ENCODE assay signal across 1 cellular context in the genomic region with DNA sequence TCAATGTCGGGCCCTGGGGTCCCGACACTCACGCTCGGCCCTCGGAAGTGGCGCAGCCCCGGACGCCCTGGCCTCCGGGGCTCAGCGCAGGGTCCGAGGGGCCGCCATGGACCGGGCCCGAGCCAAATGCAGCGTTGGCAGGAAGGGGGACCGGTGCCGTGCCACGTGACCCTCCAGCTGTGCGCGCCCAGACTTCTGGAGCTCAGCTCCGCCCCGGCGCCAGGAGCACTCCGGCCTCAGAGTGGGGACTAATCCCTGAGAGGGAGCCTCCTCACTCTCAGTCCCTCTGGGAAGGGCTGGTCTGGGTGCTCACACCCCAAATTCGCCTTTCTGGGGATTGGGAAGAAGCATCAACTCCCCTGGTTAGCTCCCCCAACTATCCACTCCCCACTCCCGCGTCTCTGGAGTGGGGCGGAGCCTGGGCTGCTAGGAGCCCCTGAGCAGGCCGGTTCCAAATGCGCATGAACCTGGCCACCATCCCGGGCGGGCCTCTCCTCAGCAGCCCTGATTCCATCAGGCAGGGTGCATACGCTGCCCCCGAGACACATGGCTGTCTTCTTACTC.
TF ChIP-seq lines count a peak whose summit lies in the region.

A gene with protein sequence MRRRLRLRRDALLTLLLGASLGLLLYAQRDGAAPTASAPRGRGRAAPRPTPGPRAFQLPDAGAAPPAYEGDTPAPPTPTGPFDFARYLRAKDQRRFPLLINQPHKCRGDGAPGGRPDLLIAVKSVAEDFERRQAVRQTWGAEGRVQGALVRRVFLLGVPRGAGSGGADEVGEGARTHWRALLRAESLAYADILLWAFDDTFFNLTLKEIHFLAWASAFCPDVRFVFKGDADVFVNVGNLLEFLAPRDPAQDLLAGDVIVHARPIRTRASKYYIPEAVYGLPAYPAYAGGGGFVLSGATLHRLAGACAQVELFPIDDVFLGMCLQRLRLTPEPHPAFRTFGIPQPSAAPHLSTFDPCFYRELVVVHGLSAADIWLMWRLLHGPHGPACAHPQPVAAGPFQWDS (minus strand): TSS at position 166 of the 564 bp plus-strand sequence. CDS start 513 bp downstream, outside the sequence.

TF ChIP-seq in HepG2, 621 proteins besides CTCF, POLR2A, EP300 and RAD21 (continued from another document and continues in another):
- TF ChIP-seq ZNF772 (CRISPR knock-in tag; IDR thresholded peaks at IDR 0.05) = peak; percentile 55; the same call in 1 of the 2 replicates
- TF ChIP-seq ZNF44 (CRISPR knock-in tag; IDR thresholded peaks at IDR 0.05) = 0 out of 2 replicates have a peak, but pooled peaks have one; percentile 51
- TF ChIP-seq IRX3 (CRISPR knock-in tag; IDR thresholded peaks at IDR 0.05; ENCODE audit: borderline replicate concordance, low read depth) = no peak
- TF ChIP-seq, protein P1, sequence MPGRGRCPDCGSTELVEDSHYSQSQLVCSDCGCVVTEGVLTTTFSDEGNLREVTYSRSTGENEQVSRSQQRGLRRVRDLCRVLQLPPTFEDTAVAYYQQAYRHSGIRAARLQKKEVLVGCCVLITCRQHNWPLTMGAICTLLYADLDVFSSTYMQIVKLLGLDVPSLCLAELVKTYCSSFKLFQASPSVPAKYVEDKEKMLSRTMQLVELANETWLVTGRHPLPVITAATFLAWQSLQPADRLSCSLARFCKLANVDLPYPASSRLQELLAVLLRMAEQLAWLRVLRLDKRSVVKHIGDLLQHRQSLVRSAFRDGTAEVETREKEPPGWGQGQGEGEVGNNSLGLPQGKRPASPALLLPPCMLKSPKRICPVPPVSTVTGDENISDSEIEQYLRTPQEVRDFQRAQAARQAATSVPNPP (CRISPR knock-in tag; IDR thresholded peaks at IDR 0.05) = 0 out of 2 replicates have a peak, but pooled peaks have one; percentile 20
- TF ChIP-seq ZNF746 (CRISPR knock-in tag; IDR thresholded peaks at IDR 0.05) = no peak
- TF ChIP-seq ZNF713 (CRISPR knock-in tag; IDR thresholded peaks at IDR 0.05) = 0 out of 2 replicates have a peak, but pooled peaks have one; percentile 50
- TF ChIP-seq ZNF546 (CRISPR knock-in tag; conservative IDR thresholded peaks at IDR 0.05) = peak; percentile 80; the same call in 1 of the 2 replicates
- TF ChIP-seq ZC3H13 (CRISPR knock-in tag; IDR thresholded peaks at IDR 0.05) = peak; percentile 98
- TF ChIP-seq U2AF2 (IDR thresholded peaks at IDR 0.05; ENCODE audit: low read depth, low read length) = no peak
- TF ChIP-seq FOXM1 (CRISPR knock-in tag; IDR thresholded peaks at IDR 0.05) = 0 out of 2 replicates have a peak, but pooled peaks have one; percentile 49
- TF ChIP-seq ZNF343 (CRISPR knock-in tag; IDR thresholded peaks at IDR 0.05) = no peak
- TF ChIP-seq, protein P2, sequence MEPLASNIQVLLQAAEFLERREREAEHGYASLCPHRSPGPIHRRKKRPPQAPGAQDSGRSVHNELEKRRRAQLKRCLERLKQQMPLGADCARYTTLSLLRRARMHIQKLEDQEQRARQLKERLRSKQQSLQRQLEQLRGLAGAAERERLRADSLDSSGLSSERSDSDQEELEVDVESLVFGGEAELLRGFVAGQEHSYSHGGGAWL (CRISPR knock-in tag; IDR thresholded peaks at IDR 0.05) = 0 out of 2 replicates have a peak, but pooled peaks have one; percentile 41
- TF ChIP-seq, protein P3, sequence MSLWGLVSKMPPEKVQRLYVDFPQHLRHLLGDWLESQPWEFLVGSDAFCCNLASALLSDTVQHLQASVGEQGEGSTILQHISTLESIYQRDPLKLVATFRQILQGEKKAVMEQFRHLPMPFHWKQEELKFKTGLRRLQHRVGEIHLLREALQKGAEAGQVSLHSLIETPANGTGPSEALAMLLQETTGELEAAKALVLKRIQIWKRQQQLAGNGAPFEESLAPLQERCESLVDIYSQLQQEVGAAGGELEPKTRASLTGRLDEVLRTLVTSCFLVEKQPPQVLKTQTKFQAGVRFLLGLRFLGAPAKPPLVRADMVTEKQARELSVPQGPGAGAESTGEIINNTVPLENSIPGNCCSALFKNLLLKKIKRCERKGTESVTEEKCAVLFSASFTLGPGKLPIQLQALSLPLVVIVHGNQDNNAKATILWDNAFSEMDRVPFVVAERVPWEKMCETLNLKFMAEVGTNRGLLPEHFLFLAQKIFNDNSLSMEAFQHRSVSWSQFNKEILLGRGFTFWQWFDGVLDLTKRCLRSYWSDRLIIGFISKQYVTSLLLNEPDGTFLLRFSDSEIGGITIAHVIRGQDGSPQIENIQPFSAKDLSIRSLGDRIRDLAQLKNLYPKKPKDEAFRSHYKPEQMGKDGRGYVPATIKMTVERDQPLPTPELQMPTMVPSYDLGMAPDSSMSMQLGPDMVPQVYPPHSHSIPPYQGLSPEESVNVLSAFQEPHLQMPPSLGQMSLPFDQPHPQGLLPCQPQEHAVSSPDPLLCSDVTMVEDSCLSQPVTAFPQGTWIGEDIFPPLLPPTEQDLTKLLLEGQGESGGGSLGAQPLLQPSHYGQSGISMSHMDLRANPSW (CRISPR knock-in tag; IDR thresholded peaks at IDR 0.05; ENCODE audit: borderline replicate concordance) = 0 out of 2 replicates have a peak, but pooled peaks have one; percentile 57
- TF ChIP-seq, protein P4, sequence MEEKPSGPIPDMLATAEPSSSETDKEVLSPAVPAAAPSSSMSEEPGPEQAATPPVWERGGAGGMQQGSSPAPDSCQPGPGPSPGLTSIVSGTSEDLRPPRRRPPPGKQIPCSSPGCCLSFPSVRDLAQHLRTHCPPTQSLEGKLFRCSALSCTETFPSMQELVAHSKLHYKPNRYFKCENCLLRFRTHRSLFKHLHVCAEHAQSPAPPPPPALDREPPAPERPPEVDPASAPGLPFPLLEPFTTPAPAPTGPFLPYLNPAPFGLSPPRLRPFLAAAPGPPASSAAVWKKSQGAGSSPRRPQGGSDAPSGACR (CRISPR knock-in tag; IDR thresholded peaks at IDR 0.05) = 0 out of 2 replicates have a peak, but pooled peaks have one; percentile 31
- TF ChIP-seq TEAD3 (CRISPR knock-in tag; optimal IDR thresholded peaks at IDR 0.05; ENCODE audit: borderline replicate concordance) = peak; percentile 8
- TF ChIP-seq, protein P5, sequence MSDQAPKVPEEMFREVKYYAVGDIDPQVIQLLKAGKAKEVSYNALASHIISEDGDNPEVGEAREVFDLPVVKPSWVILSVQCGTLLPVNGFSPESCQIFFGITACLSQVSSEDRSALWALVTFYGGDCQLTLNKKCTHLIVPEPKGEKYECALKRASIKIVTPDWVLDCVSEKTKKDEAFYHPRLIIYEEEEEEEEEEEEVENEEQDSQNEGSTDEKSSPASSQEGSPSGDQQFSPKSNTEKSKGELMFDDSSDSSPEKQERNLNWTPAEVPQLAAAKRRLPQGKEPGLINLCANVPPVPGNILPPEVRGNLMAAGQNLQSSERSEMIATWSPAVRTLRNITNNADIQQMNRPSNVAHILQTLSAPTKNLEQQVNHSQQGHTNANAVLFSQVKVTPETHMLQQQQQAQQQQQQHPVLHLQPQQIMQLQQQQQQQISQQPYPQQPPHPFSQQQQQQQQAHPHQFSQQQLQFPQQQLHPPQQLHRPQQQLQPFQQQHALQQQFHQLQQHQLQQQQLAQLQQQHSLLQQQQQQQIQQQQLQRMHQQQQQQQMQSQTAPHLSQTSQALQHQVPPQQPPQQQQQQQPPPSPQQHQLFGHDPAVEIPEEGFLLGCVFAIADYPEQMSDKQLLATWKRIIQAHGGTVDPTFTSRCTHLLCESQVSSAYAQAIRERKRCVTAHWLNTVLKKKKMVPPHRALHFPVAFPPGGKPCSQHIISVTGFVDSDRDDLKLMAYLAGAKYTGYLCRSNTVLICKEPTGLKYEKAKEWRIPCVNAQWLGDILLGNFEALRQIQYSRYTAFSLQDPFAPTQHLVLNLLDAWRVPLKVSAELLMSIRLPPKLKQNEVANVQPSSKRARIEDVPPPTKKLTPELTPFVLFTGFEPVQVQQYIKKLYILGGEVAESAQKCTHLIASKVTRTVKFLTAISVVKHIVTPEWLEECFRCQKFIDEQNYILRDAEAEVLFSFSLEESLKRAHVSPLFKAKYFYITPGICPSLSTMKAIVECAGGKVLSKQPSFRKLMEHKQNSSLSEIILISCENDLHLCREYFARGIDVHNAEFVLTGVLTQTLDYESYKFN (CRISPR knock-in tag; conservative IDR thresholded peaks at IDR 0.05) = peak; percentile 45
- peak; percentile 67 for TF ChIP-seq RXRA (CRISPR knock-in tag; IDR thresholded peaks at IDR 0.05)
- TF ChIP-seq SAP130 (CRISPR knock-in tag; IDR thresholded peaks at IDR 0.05; ENCODE audit: low read depth) = peak; percentile 81
- 0 out of 2 replicates have a peak, but pooled peaks have one; percentile 68 for TF ChIP-seq ZBTB42 (CRISPR knock-in tag; IDR thresholded peaks at IDR 0.05)
- TF ChIP-seq, protein P6, sequence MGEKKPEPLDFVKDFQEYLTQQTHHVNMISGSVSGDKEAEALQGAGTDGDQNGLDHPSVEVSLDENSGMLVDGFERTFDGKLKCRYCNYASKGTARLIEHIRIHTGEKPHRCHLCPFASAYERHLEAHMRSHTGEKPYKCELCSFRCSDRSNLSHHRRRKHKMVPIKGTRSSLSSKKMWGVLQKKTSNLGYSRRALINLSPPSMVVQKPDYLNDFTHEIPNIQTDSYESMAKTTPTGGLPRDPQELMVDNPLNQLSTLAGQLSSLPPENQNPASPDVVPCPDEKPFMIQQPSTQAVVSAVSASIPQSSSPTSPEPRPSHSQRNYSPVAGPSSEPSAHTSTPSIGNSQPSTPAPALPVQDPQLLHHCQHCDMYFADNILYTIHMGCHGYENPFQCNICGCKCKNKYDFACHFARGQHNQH (CRISPR knock-in tag; IDR thresholded peaks at IDR 0.05) = peak; percentile 75; the same call in 1 of the 2 replicates
- peak; percentile 5; the same call in 1 of the 2 replicates for TF ChIP-seq ZNF331 (CRISPR knock-in tag; IDR thresholded peaks at IDR 0.05)
- no peak for TF ChIP-seq PHB2 (IDR thresholded peaks at IDR 0.05; ENCODE audit: partially characterized antibody)
- TF ChIP-seq GLI4 (CRISPR knock-in tag; IDR thresholded peaks at IDR 0.05; ENCODE audit: borderline replicate concordance) = peak; percentile 79; the same call in 1 of the 2 replicates
- peak; percentile 16; the same call in 1 of the 2 replicates for TF ChIP-seq PHF20 (CRISPR knock-in tag; IDR thresholded peaks at IDR 0.05)
- peak; percentile 95; the same call in 1 of the 2 replicates for TF ChIP-seq ZNF572 (CRISPR knock-in tag; IDR thresholded peaks at IDR 0.05)
- no peak for TF ChIP-seq MAFF (IDR thresholded peaks at IDR 0.05; ENCODE audit: low read depth, low read length)
- peak; percentile 72 for TF ChIP-seq AGO2 (optimal IDR thresholded peaks at IDR 0.05; ENCODE audit: low read depth, low read length)
- TF ChIP-seq ZFY (CRISPR knock-in tag; IDR thresholded peaks at IDR 0.05) = peak; percentile 80
- TF ChIP-seq, protein P7, sequence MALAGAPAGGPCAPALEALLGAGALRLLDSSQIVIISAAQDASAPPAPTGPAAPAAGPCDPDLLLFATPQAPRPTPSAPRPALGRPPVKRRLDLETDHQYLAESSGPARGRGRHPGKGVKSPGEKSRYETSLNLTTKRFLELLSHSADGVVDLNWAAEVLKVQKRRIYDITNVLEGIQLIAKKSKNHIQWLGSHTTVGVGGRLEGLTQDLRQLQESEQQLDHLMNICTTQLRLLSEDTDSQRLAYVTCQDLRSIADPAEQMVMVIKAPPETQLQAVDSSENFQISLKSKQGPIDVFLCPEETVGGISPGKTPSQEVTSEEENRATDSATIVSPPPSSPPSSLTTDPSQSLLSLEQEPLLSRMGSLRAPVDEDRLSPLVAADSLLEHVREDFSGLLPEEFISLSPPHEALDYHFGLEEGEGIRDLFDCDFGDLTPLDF (CRISPR knock-in tag; IDR thresholded peaks at IDR 0.05) = peak; percentile 74
- peak; percentile 7; the same call in 1 of the 2 replicates for TF ChIP-seq EED (CRISPR knock-in tag; IDR thresholded peaks at IDR 0.05)
- TF ChIP-seq, protein P8, sequence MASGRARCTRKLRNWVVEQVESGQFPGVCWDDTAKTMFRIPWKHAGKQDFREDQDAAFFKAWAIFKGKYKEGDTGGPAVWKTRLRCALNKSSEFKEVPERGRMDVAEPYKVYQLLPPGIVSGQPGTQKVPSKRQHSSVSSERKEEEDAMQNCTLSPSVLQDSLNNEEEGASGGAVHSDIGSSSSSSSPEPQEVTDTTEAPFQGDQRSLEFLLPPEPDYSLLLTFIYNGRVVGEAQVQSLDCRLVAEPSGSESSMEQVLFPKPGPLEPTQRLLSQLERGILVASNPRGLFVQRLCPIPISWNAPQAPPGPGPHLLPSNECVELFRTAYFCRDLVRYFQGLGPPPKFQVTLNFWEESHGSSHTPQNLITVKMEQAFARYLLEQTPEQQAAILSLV (CRISPR knock-in tag; IDR thresholded peaks at IDR 0.05; ENCODE audit: borderline replicate concordance) = peak; percentile 67; the same call in 1 of the 2 replicates
- TF ChIP-seq STAG1 (CRISPR knock-in tag; IDR thresholded peaks at IDR 0.05) = peak; percentile 3; the same call in 1 of the 2 replicates
- TF ChIP-seq CAMTA2 (CRISPR knock-in tag; IDR thresholded peaks at IDR 0.05; ENCODE audit: borderline replicate concordance) = peak; percentile 56; the same call in 1 of the 2 replicates
- 0 out of 2 replicates have a peak, but pooled peaks have one; percentile 6 for TF ChIP-seq HIVEP1 (CRISPR knock-in tag; IDR thresholded peaks at IDR 0.05)
- peak; percentile 73; the same call in 1 of the 2 replicates for TF ChIP-seq ZNF879 (CRISPR knock-in tag; IDR thresholded peaks at IDR 0.05)
- peak; percentile 54 for TF ChIP-seq ZBTB38 (CRISPR knock-in tag; IDR thresholded peaks at IDR 0.05)
- peak; percentile 89 for TF ChIP-seq ZNF550 (CRISPR knock-in tag; IDR thresholded peaks at IDR 0.05; ENCODE audit: borderline replicate concordance)
- TF ChIP-seq, protein P9, sequence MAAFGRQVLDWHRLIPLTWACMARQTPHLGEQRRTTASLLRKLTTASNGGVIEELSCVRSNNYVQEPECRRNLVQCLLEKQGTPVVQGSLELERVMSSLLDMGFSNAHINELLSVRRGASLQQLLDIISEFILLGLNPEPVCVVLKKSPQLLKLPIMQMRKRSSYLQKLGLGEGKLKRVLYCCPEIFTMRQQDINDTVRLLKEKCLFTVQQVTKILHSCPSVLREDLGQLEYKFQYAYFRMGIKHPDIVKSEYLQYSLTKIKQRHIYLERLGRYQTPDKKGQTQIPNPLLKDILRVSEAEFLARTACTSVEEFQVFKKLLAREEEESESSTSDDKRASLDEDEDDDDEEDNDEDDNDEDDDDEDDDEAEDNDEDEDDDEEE (CRISPR knock-in tag; IDR thresholded peaks at IDR 0.05) = peak; percentile 56; the same call in 1 of the 2 replicates
- TF ChIP-seq MED13 (CRISPR knock-in tag; IDR thresholded peaks at IDR 0.05) = 0 out of 2 replicates have a peak, but pooled peaks have one; percentile 48
- TF ChIP-seq, protein P10, sequence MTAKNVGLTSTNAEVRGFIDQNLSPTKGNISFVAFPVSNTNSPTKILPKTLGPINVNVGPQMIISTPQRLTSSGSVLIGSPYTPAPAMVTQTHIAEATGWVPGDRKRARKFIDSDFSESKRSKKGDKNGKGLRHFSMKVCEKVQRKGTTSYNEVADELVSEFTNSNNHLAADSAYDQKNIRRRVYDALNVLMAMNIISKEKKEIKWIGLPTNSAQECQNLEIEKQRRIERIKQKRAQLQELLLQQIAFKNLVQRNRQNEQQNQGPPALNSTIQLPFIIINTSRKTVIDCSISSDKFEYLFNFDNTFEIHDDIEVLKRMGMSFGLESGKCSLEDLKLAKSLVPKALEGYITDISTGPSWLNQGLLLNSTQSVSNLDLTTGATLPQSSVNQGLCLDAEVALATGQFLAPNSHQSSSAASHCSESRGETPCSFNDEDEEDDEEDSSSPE (CRISPR knock-in tag; IDR thresholded peaks at IDR 0.05) = peak; percentile 66
- peak; percentile 50; the same call in 1 of the 2 replicates for TF ChIP-seq TAF1 (CRISPR knock-in tag; IDR thresholded peaks at IDR 0.05)
- no peak for TF ChIP-seq ATF1 (CRISPR knock-in tag; IDR thresholded peaks at IDR 0.05)
- peak; percentile 29; the same call in 1 of the 2 replicates for TF ChIP-seq ZNF441 (CRISPR knock-in tag; IDR thresholded peaks at IDR 0.05; ENCODE audit: borderline replicate concordance)
- TF ChIP-seq EEA1 (CRISPR knock-in tag; IDR thresholded peaks at IDR 0.05; ENCODE audit: borderline replicate concordance) = peak; percentile 54; the same call in 1 of the 2 replicates
